Comparison of ENCODE assay signal across 21 cellular contexts in genomic region chr20:45323731-45324130, GRCh38. TPM values are rescaled to one million over a fixed set of nuclear protein-coding genes. Genes with fewer than 3 reads are reported as not detected.
DNase-seq lines count a peak whose midpoint lies in the region; ATAC-seq and TF ChIP-seq lines count a peak whose summit lies in the region.
"Had no signal": no experiment of that assay in that cellular context is flagged by ENCODE, and none has a peak within 500 bp of the region (broad histone marks: within the 10 kb centered on the region; RNA-seq: fewer than 3 reads in every experiment).

No MANE protein-coding gene starts in this region.

- peak; percentile 11 to 19 for ATAC-seq in lower lobe of right lung
- ATAC-seq in upper lobe of left lung (ENCODE audit: low FRiP score in 2 of 2) = no peak
- no peak for ATAC-seq in GM21528 (IDR thresholded peaks at IDR 0.05; ENCODE audit: low FRiP score, unreplicated experiment)
- ATAC-seq: activated CD4-positive, CD25-positive, alpha-beta regulatory T cell treated with anti-CD3 and anti-CD28 coated beads, Interleukin-2, amount 50 U/mL, for 24 hours; natural killer cell had no signal

- no peaks in the 10 kb centered on the region for H3K36me3 ChIP-seq in BLaER1
- peaks cover 15 to 40% (median 38%) of the 10 kb centered on the region in 4 donors for H3K36me3 ChIP-seq in esophagus muscularis mucosa
- peaks cover 30% of the 10 kb centered on the region for H3K36me3 ChIP-seq in lower lobe of right lung
- H3K36me3 ChIP-seq in upper lobe of left lung = peaks cover 13 to 37% (median 31%) of the 10 kb centered on the region in 4 donors

- H3K27me3 ChIP-seq in BLaER1 = no peaks in the 10 kb centered on the region
- H3K27me3 ChIP-seq in esophagus muscularis mucosa = no peaks in the 10 kb centered on the region
- no peaks in the 10 kb centered on the region for H3K27me3 ChIP-seq in lower lobe of right lung (ENCODE audit: low read depth)
- no peaks in the 10 kb centered on the region for H3K27me3 ChIP-seq in upper lobe of left lung
- H3K27me3 ChIP-seq: ascending aorta, pancreas, vagina had no signal

- H3K4me3 ChIP-seq in BLaER1 (no peak overlapping the region), esophagus muscularis mucosa (no peak overlapping the region), lower lobe of right lung (no peak overlapping the region), upper lobe of left lung (no peak overlapping the region)
- H3K4me3 ChIP-seq: ascending aorta, pancreas, vagina had no signal

- H3K9me3 ChIP-seq in BLaER1 (no peaks in the 10 kb centered on the region), esophagus muscularis mucosa (no peaks in the 10 kb centered on the region), lower lobe of right lung (no peaks in the 10 kb centered on the region), upper lobe of left lung (no peaks in the 10 kb centered on the region)
- H3K9me3 ChIP-seq: ascending aorta, pancreas, vagina had no signal

- intact Hi-C loops in esophagus muscularis mucosa (cut with DNase I) (no loop called here), lower lobe of right lung (cut with DNase I) (no loop called here)

- no peaks in the 10 kb centered on the region for H4K20me1 ChIP-seq in BLaER1

- no peak for TF ChIP-seq EP300 in esophagus muscularis mucosa (IDR thresholded peaks at IDR 0.05)
- no peak for TF ChIP-seq EP300 in upper lobe of left lung (IDR thresholded peaks at IDR 0.05)

- H3K9ac ChIP-seq in BLaER1 = no peak overlapping the region

- H3K27ac ChIP-seq in BLaER1 = no peak overlapping the region
- H3K27ac ChIP-seq in esophagus muscularis mucosa (replicated peaks in 1 of 4) = peak overlapping the region in 3 of 4 donors; percentile 13 to 35 (median 22)
- H3K27ac ChIP-seq in lower lobe of right lung = no peak overlapping the region
- H3K27ac ChIP-seq in upper lobe of left lung = peak overlapping the region in 1 of 4 donors; percentile 2
- H3K27ac ChIP-seq: ascending aorta, vagina had no signal

- H3K4me1 ChIP-seq in BLaER1 (peaks cover 84% of the 10 kb centered on the region), esophagus muscularis mucosa (peaks cover 0 to 7% (median 0%) of the 10 kb centered on the region in 4 donors), lower lobe of right lung (no peaks in the 10 kb centered on the region), upper lobe of left lung (peaks cover 0 to 10% (median 5%) of the 10 kb centered on the region in 4 donors)
- H3K4me1 ChIP-seq: ascending aorta had no signal

- TF ChIP-seq POLR2A in esophagus muscularis mucosa (IDR thresholded peaks at IDR 0.05; ENCODE audit: low read depth) (no peak), upper lobe of left lung (IDR thresholded peaks at IDR 0.05) (no peak)

- peak; percentile 87 for DNase-seq in LHCN-M2 (ENCODE audit: low read depth)
- DNase-seq in esophagus muscularis mucosa (ENCODE audit: extremely low spot score) = no peak
- no peak for DNase-seq in lower lobe of right lung
- no peak for DNase-seq in upper lobe of left lung
- no peak for DNase-seq in A172 (ENCODE audit: low spot score)
- DNase-seq in occipital lobe (lab: John Stamatoyannopoulos, UW) = no peak
- DNase-seq: ACHN; activated T-cell treated with anti-CD3 and anti-CD28 coated beads, Interleukin-2, amount 50 U/mL, for 48 hours; DMS 273 treated with DMSO at 0.1 percent for 48 hours; H9; MM.1S; natural killer cell; NCI-H1417 treated with DMSO at 0.1 percent for 48 hours had no signal

- TF ChIP-seq CTCF in esophagus muscularis mucosa (IDR thresholded peaks at IDR 0.05) = no peak
- TF ChIP-seq CTCF in lower lobe of right lung (IDR thresholded peaks at IDR 0.05) = no peak
- no peak for TF ChIP-seq CTCF in upper lobe of left lung (IDR thresholded peaks at IDR 0.05)

- H3K4me2 ChIP-seq in BLaER1 = peak overlapping the region; percentile 94

RNA-seq across cellular contexts. Expression of gene MATN4, which starts 15.6 kb away (rescaled TPM):
- total RNA-seq in LHCN-M2 (2014; rRNA removed) (0.23 TPM in 1 of 2 replicates, not detected in the other), esophagus muscularis mucosa (under 1 TPM in 2 of 4 donors, not detected in 2; 0.17 to 0.33 TPM), lower lobe of right lung (not detected), upper lobe of left lung (under 1 TPM in 2 of 6 donors, not detected in 4; 0.30 to 0.44 TPM), occipital lobe (not detected)
- 0.05 TPM for polyA plus RNA-seq in LHCN-M2 (2012)
- total RNA-seq in A172 (2014; rRNA removed; shearing (Covaris generic)) = not detected in 2 replicates
- total RNA-seq: natural killer cell, vagina had no signal
- polyA plus RNA-seq: CD14-positive monocyte had no signal

RNA-seq across cellular contexts. Expression of gene RBPJL, which starts 17.1 kb away (rescaled TPM):
- total RNA-seq in LHCN-M2 (2014; rRNA removed) = not detected in 2 replicates
- polyA plus RNA-seq in LHCN-M2 (2012) = not detected
- not detected for total RNA-seq in esophagus muscularis mucosa
- total RNA-seq in lower lobe of right lung = not detected
- under 1 TPM in 2 of 6 donors, not detected in 4; 0.09 to 0.13 TPM for total RNA-seq in upper lobe of left lung
- total RNA-seq in A172 (2014; rRNA removed; shearing (Covaris generic)) = not detected in 2 replicates
- total RNA-seq in occipital lobe = not detected
- total RNA-seq: activated CD8-positive, alpha-beta memory T cell treated with anti-CD3 and anti-CD28 coated beads for 36 hours; ascending aorta; natural killer cell; vagina had no signal
- polyA plus RNA-seq: CD14-positive monocyte had no signal

RNA-seq across cellular contexts. Expression of gene SDC4, which starts 24.5 kb away (rescaled TPM):
- total RNA-seq in LHCN-M2 (2014; rRNA removed) (102 and 126 TPM in 2 replicates), esophagus muscularis mucosa (100 to 1,000 TPM in 1 of 4 donors, 10 to 100 TPM in 3; 61.9 to 177 (median 72.2) TPM), lower lobe of right lung (259 TPM), upper lobe of left lung (100 to 1,000 TPM; 178 to 568 (median 291) TPM), occipital lobe (1.9 TPM)
- 92.1 TPM for polyA plus RNA-seq in LHCN-M2 (2012)
- total RNA-seq in A172 (2014; rRNA removed; shearing (Covaris generic)) = 42.4 and 43.9 TPM in 2 replicates

RNA-seq across cellular contexts. Expression of gene SYS1, which starts 39.2 kb away (rescaled TPM):
- 23.6 and 30.2 TPM in 2 replicates for total RNA-seq in LHCN-M2 (2014; rRNA removed)
- polyA plus RNA-seq in LHCN-M2 (2012) = 16.2 TPM
- 10 to 100 TPM; 28.2 to 48.4 (median 42.5) TPM for total RNA-seq in esophagus muscularis mucosa
- 69.3 TPM for total RNA-seq in lower lobe of right lung
- 10 to 100 TPM; 31.0 to 61.4 (median 50.7) TPM for total RNA-seq in upper lobe of left lung
- 14.5 and 18.6 TPM in 2 replicates for total RNA-seq in A172 (2014; rRNA removed; shearing (Covaris generic))
- 23.4 TPM for total RNA-seq in occipital lobe

RNA-seq across cellular contexts. Expression of gene TP53TG5, which starts 54.4 kb away (rescaled TPM):
- total RNA-seq in LHCN-M2 (2014; rRNA removed) (not detected in 2 replicates), esophagus muscularis mucosa (1 to 10 TPM in 2 of 4 donors, under 1 TPM in 1, not detected in 1; 0.17 to 2.1 (median 1.1) TPM), lower lobe of right lung (not detected), upper lobe of left lung (not detected), occipital lobe (not detected)
- 0.32 TPM for polyA plus RNA-seq in LHCN-M2 (2012)
- not detected in 2 replicates for total RNA-seq in A172 (2014; rRNA removed; shearing (Covaris generic))
- total RNA-seq: ascending aorta, H9, vagina had no signal
- polyA plus RNA-seq: pancreas had no signal

Comparison
In these comparisons a context has a peak if more than half of its experiments do, and no peak if none do; other contexts are left out.
1. H3K27ac ChIP-seq: peak in esophagus muscularis mucosa (3 of 4); none in BLaER1 (single experiment) and lower lobe of right lung (single experiment).
2. ATAC-seq: peak in lower lobe of right lung (2 of 2); none in upper lobe of left lung (0 of 2) and GM21528 (single experiment).
3. RNA of gene SDC4, which starts 24.5 kb away (total RNA-seq): 178 to 568 TPM in upper lobe of left lung, 259 TPM in lower lobe of right lung (single experiment), 102 to 126 TPM in LHCN-M2, 61.9 to 177 TPM in esophagus muscularis mucosa and 42.4 to 43.9 TPM in A172; 1.9 TPM in occipital lobe (single experiment); every median in the first group is over 10 times any median in the second.